ENCODE assay signal across 13 cellular contexts in genomic region chr1:23526329-23527041, GRCh38. TPM values are rescaled to one million over a fixed set of nuclear protein-coding genes. Genes with fewer than 3 reads are reported as not detected.
DNase-seq lines count a peak whose midpoint lies in the region; ATAC-seq, FAIRE-seq and TF ChIP-seq lines count a peak whose summit lies in the region.
"Had no signal": no experiment of that assay in that cellular context is flagged by ENCODE, and none has a peak within 500 bp of the region (broad histone marks: within the 10 kb centered on the region; RNA-seq: fewer than 3 reads in every experiment).

No MANE protein-coding gene starts in this region.

- no peak overlapping the region for H2AFZ ChIP-seq in Loucy (ENCODE audit: low read length)

- peaks cover 5% of the 10 kb centered on the region for H3K27me3 ChIP-seq in Loucy (ENCODE audit: insufficient read depth, low read length, poor library complexity, severe bottlenecking)

- ATAC-seq in central memory CD8-positive, alpha-beta T cell (replicated peaks; ENCODE audit: extremely low read depth, poor library complexity, severe bottlenecking) = no peak
- ATAC-seq in HG03378 (IDR thresholded peaks at IDR 0.05; ENCODE audit: unreplicated experiment) = no peak
- ATAC-seq: left ventricle myocardium superior had no signal

- peaks cover 6% of the 10 kb centered on the region for H3K36me3 Mint-ChIP-seq in central memory CD8-positive, alpha-beta T cell (ENCODE audit: insufficient read depth)
- peaks cover 7% of the 10 kb centered on the region for H3K36me3 Mint-ChIP-seq in neural crest cell (ENCODE audit: low read depth)

- H3K9me3 Mint-ChIP-seq in central memory CD8-positive, alpha-beta T cell = no peaks in the 10 kb centered on the region
- no peaks in the 10 kb centered on the region for H3K9me3 Mint-ChIP-seq in neural crest cell

- peaks cover 80% of the 10 kb centered on the region for H3K4me1 Mint-ChIP-seq in central memory CD8-positive, alpha-beta T cell
- peaks cover 42% of the 10 kb centered on the region for H3K4me1 Mint-ChIP-seq in neural crest cell

- H3K79me2 ChIP-seq in Loucy (ENCODE audit: insufficient read depth, low read length) = peaks cover 83% of the 10 kb centered on the region

- H3K9ac ChIP-seq in Loucy (ENCODE audit: low read depth, low read length, poor library complexity, severe bottlenecking) (peak overlapping the region; percentile 98), kidney (ENCODE audit: low read length in 2 of 2) (no peak overlapping the region)

- H3K9me3 ChIP-seq in Loucy (ENCODE audit: insufficient read depth, low read depth, low read length) (no peaks in the 10 kb centered on the region), kidney (ENCODE audit: control insufficient read depth in 1 of 2, low read length in 2 of 2) (no peaks in the 10 kb centered on the region)
- H3K9me3 ChIP-seq: esophagus muscularis mucosa had no signal

- peak overlapping the region; percentile 85 for H3K27ac Mint-ChIP-seq in central memory CD8-positive, alpha-beta T cell (ENCODE audit: low read depth)
- H3K27ac Mint-ChIP-seq in neural crest cell (ENCODE audit: unreplicated experiment) = peak overlapping the region; percentile 0

- H3K9me2 ChIP-seq in Loucy (replicated peaks; ENCODE audit: low read depth, low read length) = no peaks in the 10 kb centered on the region

- H3K4me3 ChIP-seq in Loucy (ENCODE audit: low read length, poor library complexity, severe bottlenecking) (peak overlapping the region; percentile 93), kidney (ENCODE audit: low read length in 2 of 2) (no peak overlapping the region)
- H3K4me3 ChIP-seq: esophagus muscularis mucosa had no signal

- H4K20me1 ChIP-seq in Loucy (ENCODE audit: insufficient read depth, low read length, poor library complexity, severe bottlenecking) = peaks cover 33% of the 10 kb centered on the region

- TF ChIP-seq CTCF in Loucy (conservative IDR thresholded peaks at IDR 0.05; ENCODE audit: low read length) (no peak), neural crest cell (conservative IDR thresholded peaks at IDR 0.05) (no peak), kidney (IDR thresholded peaks at IDR 0.05; ENCODE audit: borderline replicate concordance, extremely low read depth, insufficient read depth) (no peak)

- no peak for FAIRE-seq in kidney (lab: Jason Lieb, UNC)

- H3K4me1 ChIP-seq in Loucy (ENCODE audit: insufficient read depth, low read length, poor library complexity, severe bottlenecking) = peaks cover 67% of the 10 kb centered on the region
- H3K4me1 ChIP-seq in kidney (ENCODE audit: control insufficient read depth in 1 of 2, insufficient read depth in 1 of 2, low read depth in 1 of 2, low read length in 2 of 2) = peaks cover 0 to 13% of the 10 kb centered on the region in 2 donors

- peak overlapping the region; percentile 77 for H3K4me3 Mint-ChIP-seq in central memory CD8-positive, alpha-beta T cell
- peak overlapping the region; percentile 31 for H3K4me3 Mint-ChIP-seq in neural crest cell

- peaks cover 22% of the 10 kb centered on the region; the same call in 1 of the 2 replicates for H3K36me3 ChIP-seq in Loucy (ENCODE audit: insufficient read depth, low read length)
- H3K36me3 ChIP-seq in kidney (ENCODE audit: control insufficient read depth in 1 of 2, insufficient read depth in 2 of 2, low read length in 2 of 2) = no peaks in the 10 kb centered on the region
- H3K36me3 ChIP-seq: esophagus muscularis mucosa had no signal

- no peak overlapping the region for H3K27ac ChIP-seq in kidney (ENCODE audit: low read depth in 2 of 2, low read length in 2 of 2)
- H3K27ac ChIP-seq: esophagus muscularis mucosa had no signal

- H3F3A ChIP-seq in Loucy (ENCODE audit: low read depth) = peaks cover 24% of the 10 kb centered on the region

- intact Hi-C loops in kidney (cut with DNase I) = no loop called here

- no peaks in the 10 kb centered on the region for H3K27me3 Mint-ChIP-seq in central memory CD8-positive, alpha-beta T cell
- H3K27me3 Mint-ChIP-seq in neural crest cell (ENCODE audit: low read depth) = no peaks in the 10 kb centered on the region

- DNase-seq in DMS 273 (lab: John Stamatoyannopoulos, UW; ENCODE audit: unreplicated experiment) (peak; percentile 21), DMS 273 treated with DMSO at 0.1 percent for 48 hours (lab: John Stamatoyannopoulos, UW) (no peak), neural crest cell (ENCODE audit: low read depth, low spot score) (no peak), kidney (no peak)
- no peak for DNase-seq in central memory CD8-positive, alpha-beta T cell (ENCODE audit: low spot score in 2 of 2)
- DNase-seq in NK-92 treated with Interleukin-12 subunit alpha and Interleukin-12 subunit beta, amount 100 ng/mL, for 24 hours (lab: John Stamatoyannopoulos, UW) = no peak
- DNase-seq: activated CD4-positive, CD25-positive, alpha-beta regulatory T cell treated with anti-CD3 and anti-CD28 coated beads, Interleukin-2, amount 50 U/mL, for 72 hours; hippocampal formation; left ventricle myocardium superior; NCI-H1048 had no signal

- peak overlapping the region; percentile 95 for H3K4me2 ChIP-seq in Loucy (ENCODE audit: low read depth, low read length, poor library complexity, severe bottlenecking)

RNA-seq across cellular contexts. Expression of gene E2F2, which starts 4.5 kb away (rescaled TPM):
- 23.5 and 23.7 TPM in 2 replicates for total RNA-seq in neural crest cell
- 0.50 TPM for total RNA-seq in kidney
- not detected for polyA plus RNA-seq in kidney (ENCODE audit: insufficient read depth, low read depth, low replicate concordance)

RNA-seq across cellular contexts. Expression of gene ID3, which starts 32.8 kb away (rescaled TPM):
- 36.2 and 40.9 TPM in 2 replicates for total RNA-seq in neural crest cell
- 97.8 TPM for total RNA-seq in kidney
- polyA plus RNA-seq in kidney (ENCODE audit: insufficient read depth, low read depth, low replicate concordance) = 157 TPM

RNA-seq across cellular contexts. Expression of gene ASAP3, which starts 42.5 kb away (rescaled TPM):
- total RNA-seq in neural crest cell = 45.5 and 45.8 TPM in 2 replicates
- total RNA-seq in kidney = 37.8 TPM
- polyA plus RNA-seq in kidney (ENCODE audit: insufficient read depth, low read depth, low replicate concordance) = 29.9 TPM

Comparison
In these comparisons a context has a peak if more than half of its experiments do, and no peak if none do; other contexts are left out.
1. RNA of gene E2F2, which starts 4.5 kb away (total RNA-seq): 23.5 to 23.7 TPM in neural crest cell; 0.50 TPM in kidney (single experiment); every median in the first group is over 10 times any median in the second.